Comparison of ENCODE assay signal across 17 cellular contexts in genomic region chr20:58991720-58992119, GRCh38. TPM values are rescaled to one million over a fixed set of nuclear protein-coding genes. Genes with fewer than 3 reads are reported as not detected.
DNase-seq lines count a peak whose midpoint lies in the region; TF ChIP-seq lines count a peak whose summit lies in the region.
"Had no signal": no experiment of that assay in that cellular context is flagged by ENCODE, and none has a peak within 500 bp of the region (broad histone marks: within the 10 kb centered on the region; RNA-seq: fewer than 3 reads in every experiment).

No MANE protein-coding gene starts in this region.

- no peaks in the 10 kb centered on the region for H3K9me3 ChIP-seq in OCI-LY3 (ENCODE audit: insufficient read depth, low read length)
- H3K9me3 ChIP-seq: BLaER1, left lung, pancreas had no signal

- H4K20me1 ChIP-seq in OCI-LY3 (ENCODE audit: insufficient read depth, low read length), result peaks cover 51% of the 10 kb centered on the region

- H3K27ac ChIP-seq in OCI-LY3 (ENCODE audit: low read length) (peak overlapping the region; percentile 4; the same call in 1 of the 2 replicates), dorsolateral prefrontal cortex (peak overlapping the region in 48 of 59 donors; percentile 2 to 84 (median 48))
- H3K27ac ChIP-seq: BLaER1, left lung, pancreas had no signal

- CTCF ChIA-PET in HEK293T (lab: Yijun Ruan, JAX), result no interaction called here

- no peak overlapping the region for H3K4me2 ChIP-seq in OCI-LY3 (ENCODE audit: low read length)
- H3K4me2 ChIP-seq: BLaER1 had no signal

- H3K4me3 ChIP-seq in OCI-LY3 (ENCODE audit: low read length) (no peak overlapping the region), dorsolateral prefrontal cortex (peak overlapping the region in 4 of 59 donors; percentile 4 to 33 (median 20))
- H3K4me3 ChIP-seq: BLaER1, left lung, pancreas had no signal

- H3K79me2 ChIP-seq in OCI-LY3 (ENCODE audit: low read length), result peaks cover 43% of the 10 kb centered on the region

- no peak overlapping the region for H3K9ac ChIP-seq in OCI-LY3 (ENCODE audit: low read length)
- H3K9ac ChIP-seq: BLaER1 had no signal

- POLR2A ChIA-PET in HEK293T (lab: Yijun Ruan, JAX), result interaction anchor here (4.4 kb wide), 1 partner anchor 10 kb away, joined by 19 read pairs; the partner anchor contains the start of gene NELFCD

- H3K4me1 ChIP-seq in OCI-LY3 (ENCODE audit: low read length), result peaks cover 40% of the 10 kb centered on the region
- H3K4me1 ChIP-seq: BLaER1, left lung had no signal

- in situ Hi-C loops in KBM-7 (cut with MboI; ENCODE audit: low pct_unique_long_range_greater_than_20kb, low sequenced_read_pairs), result no loop called here

- peak in 3 of 10 donors; percentile 9 to 23 (median 14) for DNase-seq in dorsolateral prefrontal cortex
- peak; percentile 38 for DNase-seq in posterior vena cava (ENCODE audit: low spot score)
- no peak for DNase-seq in HEK293T (ENCODE audit: extremely low spot score)
- DNase-seq in KBM-7, result no peak
- DNase-seq in NCI-H748 (lab: John Stamatoyannopoulos, UW; ENCODE audit: unreplicated experiment), result no peak
- DNase-seq: amygdala, left lung, MV-4-11, NCI-H2029 treated with DMSO at 0.1 percent for 48 hours, NCI-H524, small intestine, trophoblast cell had no signal

- H3K36me3 ChIP-seq in OCI-LY3 (replicated peaks; ENCODE audit: low read depth, low read length), result peaks cover 94% of the 10 kb centered on the region

- no peak overlapping the region for H2AFZ ChIP-seq in OCI-LY3 (ENCODE audit: low read depth, low read length)

- H3K27me3 ChIP-seq in OCI-LY3 (ENCODE audit: low read depth, low read length) (no peaks in the 10 kb centered on the region), dorsolateral prefrontal cortex (no peaks in the 10 kb centered on the region)
- H3K27me3 ChIP-seq: BLaER1, left lung, pancreas had no signal

- TF ChIP-seq CTCF in OCI-LY3 (IDR thresholded peaks at IDR 0.05; ENCODE audit: low read depth, low read length) (no peak), dorsolateral prefrontal cortex (IDR thresholded peaks at IDR 0.05 in 54 of 56, conservative IDR thresholded peaks at IDR 0.05 in 2 of 56; ENCODE audit: low read depth in 1 of 56, partially characterized antibody in 56 of 56) (no peak)

- intact Hi-C loops in dorsolateral prefrontal cortex (cut with DNase I), result no loop called here
- intact Hi-C loops in posterior vena cava (cut with DNase I), result no loop called here

TF ChIP-seq in HEK293T, 16 proteins besides CTCF, POLR2A, EP300 and RAD21:
- TF ChIP-seq SUZ12 (IDR thresholded peaks at IDR 0.05), result no peak
- TF ChIP-seq NFRKB (IDR thresholded peaks at IDR 0.05), result no peak
- no peak for TF ChIP-seq TARDBP (IDR thresholded peaks at IDR 0.05)
- TF ChIP-seq BHLHE40 (IDR thresholded peaks at IDR 0.05; ENCODE audit: borderline replicate concordance), result no peak
- no peak for TF ChIP-seq ELF4 (IDR thresholded peaks at IDR 0.05)
- TF ChIP-seq FOXA1 (IDR thresholded peaks at IDR 0.05), result no peak
- TF ChIP-seq PKNOX1 (IDR thresholded peaks at IDR 0.05), result no peak
- no peak for TF ChIP-seq ARNT (IDR thresholded peaks at IDR 0.05)
- no peak for TF ChIP-seq HDGF (IDR thresholded peaks at IDR 0.05; ENCODE audit: borderline replicate concordance)
- TF ChIP-seq ZNF384 (IDR thresholded peaks at IDR 0.05), result no peak
- TF ChIP-seq CTBP1 (IDR thresholded peaks at IDR 0.05; ENCODE audit: borderline replicate concordance), result no peak
- no peak for TF ChIP-seq LEF1 (IDR thresholded peaks at IDR 0.05; ENCODE audit: borderline replicate concordance)
- TF ChIP-seq FOXK2 (IDR thresholded peaks at IDR 0.05), result no peak
- TF ChIP-seq FOXM1 (IDR thresholded peaks at IDR 0.05; ENCODE audit: borderline replicate concordance), result no peak
- TF ChIP-seq L3MBTL2 (conservative IDR thresholded peaks at IDR 0.05), result no peak

RNA-seq across cellular contexts. Expression of gene NELFCD, which starts 10.7 kb away (rescaled TPM):
- total RNA-seq in dorsolateral prefrontal cortex (10 to 100 TPM; 46.8 to 90.1 (median 64.8) TPM), posterior vena cava (10 to 100 TPM; 25.9 to 28.2 TPM)

RNA-seq across cellular contexts. Expression of gene CTSZ, which starts 15.3 kb away (rescaled TPM):
- 10 to 100 TPM; 33.6 to 99.6 (median 49.4) TPM for total RNA-seq in dorsolateral prefrontal cortex
- total RNA-seq in posterior vena cava, result 100 to 1,000 TPM; 107 to 164 TPM

RNA-seq across cellular contexts. Expression of gene TUBB1, which starts 27.5 kb away (rescaled TPM):
- total RNA-seq in dorsolateral prefrontal cortex, result under 1 TPM in 56 of 120 experiments, not detected in 64; 0.07 to 0.78 (median 0.24) TPM
- under 1 TPM; 0.43 to 0.74 TPM for total RNA-seq in posterior vena cava
- total RNA-seq: activated T-helper 2 cell treated with anti-CD3 and anti-CD28 coated beads, Interferon-gamma antibody, Interleukin-2, Interleukin-4, amounts not matched to agents 10 μg/mL and 5 μg/mL and 100 μg/mL, durations not matched to agents 14 hours and 24 hours and 36 hours; fibroblast of villous mesenchyme had no signal

RNA-seq across cellular contexts. Expression of gene ATP5F1E, which starts 40.4 kb away (rescaled TPM):
- total RNA-seq in dorsolateral prefrontal cortex (10 to 100 TPM; 31.5 to 78.6 (median 49.1) TPM), posterior vena cava (10 to 100 TPM; 58.3 to 74.7 TPM)

RNA-seq across cellular contexts. Expression of gene PRELID3B, which starts 50.9 kb away (rescaled TPM):
- total RNA-seq in dorsolateral prefrontal cortex (10 to 100 TPM; 15.9 to 41.2 (median 26.9) TPM), posterior vena cava (10 to 100 TPM; 24.1 to 34.1 TPM)
